ENCODE assay signal across 18 cellular contexts in genomic region chr11:23569134-23569533, GRCh38.
A peak's percentile ranks its signal among the peaks of the same experiment; 100 is the strongest.
DNase-seq lines count a peak whose midpoint lies in the region; ATAC-seq and TF ChIP-seq lines count a peak whose summit lies in the region.
"Had no signal": no experiment of that assay in that cellular context is flagged by ENCODE, and none has a peak within 500 bp of the region (broad histone marks: within the 10 kb centered on the region; RNA-seq: fewer than 3 reads in every experiment).

No MANE protein-coding gene starts in this region.

- peak overlapping the region; percentile 51 for H3K4me3 Mint-ChIP-seq in natural killer cell
- H3K4me3 Mint-ChIP-seq: activated CD4-positive, alpha-beta T cell treated with anti-CD3 and anti-CD28 coated beads, Interleukin-2, amount 10 ng/mL, durations not matched to agents 7 days and 5 days; activated naive CD8-positive, alpha-beta T cell treated with anti-CD3 and anti-CD28 coated beads for 36 hours; activated T-cell treated with anti-CD3 and anti-CD28 coated beads, Interleukin-2, amount 50 U/mL, for 24 hours had no signal

- no peak overlapping the region for H3K27ac ChIP-seq in suprapubic skin
- H3K27ac ChIP-seq: hepatocyte had no signal

- no peak for TF ChIP-seq EP300 in suprapubic skin (IDR thresholded peaks at IDR 0.05)

- TF ChIP-seq CTCF in natural killer cell (IDR thresholded peaks at IDR 0.05), result no peak
- TF ChIP-seq CTCF in suprapubic skin (IDR thresholded peaks at IDR 0.05), result no peak

- H3K36me3 Mint-ChIP-seq in natural killer cell, result peaks cover 20% of the 10 kb centered on the region
- H3K36me3 Mint-ChIP-seq: activated naive CD8-positive, alpha-beta T cell treated with anti-CD3 and anti-CD28 coated beads for 36 hours had no signal

- no peak for TF ChIP-seq POLR2A in suprapubic skin (IDR thresholded peaks at IDR 0.05)

- H3K9me3 ChIP-seq in suprapubic skin, result no peaks in the 10 kb centered on the region

- peak overlapping the region; percentile 68 to 78 for H3K27ac Mint-ChIP-seq in natural killer cell
- H3K27ac Mint-ChIP-seq: activated CD4-positive, alpha-beta T cell treated with anti-CD3 and anti-CD28 coated beads, Interleukin-2, amount 10 ng/mL, durations not matched to agents 7 days and 5 days; activated naive CD8-positive, alpha-beta T cell treated with anti-CD3 and anti-CD28 coated beads for 36 hours; activated T-cell treated with anti-CD3 and anti-CD28 coated beads, Interleukin-2, amount 50 U/mL, for 24 hours had no signal

- no peaks in the 10 kb centered on the region for H3K27me3 ChIP-seq in suprapubic skin
- H3K27me3 ChIP-seq: hepatocyte had no signal

- 75% methylated on average over 1 of the region's 1 CpG for WGBS in suprapubic skin

- peaks cover 52 to 66% of the 10 kb centered on the region in 2 donors for H3K4me1 Mint-ChIP-seq in natural killer cell
- H3K4me1 Mint-ChIP-seq: activated CD4-positive, alpha-beta T cell treated with anti-CD3 and anti-CD28 coated beads, Interleukin-2, amount 10 ng/mL, durations not matched to agents 7 days and 5 days; activated naive CD8-positive, alpha-beta T cell treated with anti-CD3 and anti-CD28 coated beads for 36 hours had no signal

- H3K36me3 ChIP-seq in suprapubic skin, result no peaks in the 10 kb centered on the region

- ATAC-seq in GM19025 (IDR thresholded peaks at IDR 0.05; ENCODE audit: low read depth, unreplicated experiment) (peak; percentile 30), HG02763 (IDR thresholded peaks at IDR 0.05; ENCODE audit: unreplicated experiment) (peak; percentile 47), HG03439 (IDR thresholded peaks at IDR 0.05; ENCODE audit: unreplicated experiment) (peak; percentile 45), natural killer cell (no peak), HG03342 (IDR thresholded peaks at IDR 0.05; ENCODE audit: unreplicated experiment) (no peak)
- ATAC-seq: right cardiac atrium had no signal

- no peak for DNase-seq in natural killer cell
- DNase-seq in NCI-H1092 treated with DMSO at 0.1 percent for 48 hours (lab: John Stamatoyannopoulos, UW), result no peak
- DNase-seq in suprapubic skin (ENCODE audit: low spot score in 2 of 2), result no peak
- DNase-seq: activated CD4-positive, alpha-beta T cell treated with anti-CD3 and anti-CD28 coated beads, Interleukin-2, amount 10 ng/mL, durations not matched to agents 7 days and 5 days; activated naive CD8-positive, alpha-beta T cell treated with anti-CD3 and anti-CD28 coated beads for 36 hours; activated T-cell treated with anti-CD3 and anti-CD28 coated beads, Interleukin-2, amount 50 U/mL, for 24 hours; AML-193; DMS 273 treated with DMSO at 0.1 percent for 48 hours; kidney glomerular epithelial cell; NCI-H1930; NCI-H524; right cardiac atrium; substantia nigra had no signal

- no peak overlapping the region for H3K4me3 ChIP-seq in suprapubic skin
- H3K4me3 ChIP-seq: hepatocyte had no signal

- H3K4me1 ChIP-seq in suprapubic skin, result no peaks in the 10 kb centered on the region

- H3K9me3 Mint-ChIP-seq in natural killer cell, result peaks cover 2 to 8% of the 10 kb centered on the region in 2 donors
- H3K9me3 Mint-ChIP-seq: activated CD4-positive, alpha-beta T cell treated with anti-CD3 and anti-CD28 coated beads, Interleukin-2, amount 10 ng/mL, durations not matched to agents 7 days and 5 days; activated naive CD8-positive, alpha-beta T cell treated with anti-CD3 and anti-CD28 coated beads for 36 hours had no signal

- H3K27me3 Mint-ChIP-seq in natural killer cell (ENCODE audit: low read depth in 2 of 2), result peaks cover 3 to 6% of the 10 kb centered on the region in 2 donors
- H3K27me3 Mint-ChIP-seq: activated CD4-positive, alpha-beta T cell treated with anti-CD3 and anti-CD28 coated beads, Interleukin-2, amount 10 ng/mL, durations not matched to agents 7 days and 5 days; activated naive CD8-positive, alpha-beta T cell treated with anti-CD3 and anti-CD28 coated beads for 36 hours; activated T-cell treated with anti-CD3 and anti-CD28 coated beads, Interleukin-2, amount 50 U/mL, for 24 hours had no signal

- intact Hi-C loops in natural killer cell (cut with micrococcal nuclease), result loop anchor here (5.0 kb wide), 1 partner anchor 118 kb away; no protein-coding TSS in a partner anchor

Comparison
In these comparisons a context has a peak if more than half of its experiments do, and no peak if none do; other contexts are left out.
1. ATAC-seq: peak in GM19025 (single experiment), HG02763 (single experiment) and HG03439 (single experiment); none in natural killer cell (0 of 3) and HG03342 (single experiment).